Comparison of ENCODE assay signal across 8 cellular contexts in the genomic region with DNA sequence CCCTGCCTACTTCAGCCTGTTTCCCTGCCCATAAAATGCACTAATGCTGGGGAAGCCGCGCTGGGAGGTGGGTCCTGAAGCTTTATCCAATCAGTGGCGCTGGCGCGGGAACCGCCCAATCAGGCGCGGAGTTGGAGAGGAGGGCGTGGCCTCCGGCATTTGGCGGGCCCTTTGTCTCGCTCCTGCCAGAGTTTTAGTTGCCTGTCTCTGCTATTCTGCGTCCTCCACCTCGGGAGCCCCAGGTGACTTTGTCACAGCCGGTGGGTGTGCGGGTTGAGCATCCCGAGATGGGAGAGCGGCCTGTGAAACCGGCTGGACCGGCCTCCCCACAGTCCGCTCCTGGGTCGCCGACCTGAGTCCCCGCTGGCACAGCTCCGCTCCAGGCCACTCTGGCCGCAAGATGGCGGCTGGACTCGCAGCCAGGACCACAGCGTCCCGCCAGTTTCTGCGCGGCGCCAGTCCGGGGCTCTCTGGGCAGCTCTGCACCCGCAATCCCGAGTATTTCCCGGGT. TPM values are rescaled to one million over a fixed set of nuclear protein-coding genes. Genes with fewer than 3 reads are reported as not detected.
DNase-seq lines count a peak whose midpoint lies in the region; ATAC-seq, FAIRE-seq and TF ChIP-seq lines count a peak whose summit lies in the region.

No MANE protein-coding gene starts in this region.

- H3K4me2 ChIP-seq in K562 (ENCODE audit: insufficient read depth, low read length): no peak overlapping the region

- WGBS in K562 (ENCODE audit: insufficient coverage, low coverage, missing lambda C conversion rate): 85% methylated on average over 23 of the region's 37 CpGs
- WGBS in aorta, 2 donors: 0 to 2% methylated on average over 34 to 37 of the region's 37 CpGs

- in situ Hi-C loops in K562 (cut with MboI) (no loop called here), gastrocnemius medialis (cut with MboI; ENCODE audit: low sequenced_read_pairs in 4 of 4) (loop anchor here in 1 of 4 donors (25.0 kb wide), 1 partner anchor 213 kb away; no protein-coding TSS in a partner anchor)

- H3K9me3 ChIP-seq in K562 (replicated peaks; ENCODE audit: control insufficient read depth, insufficient read depth, low read depth, low read length): no peaks in the 10 kb centered on the region; the same call in 1 of the 2 replicates
- H3K9me3 ChIP-seq in iPS-20b (ENCODE audit: insufficient read depth, low read depth, low read length): no peaks in the 10 kb centered on the region; the same call in 1 of the 2 replicates
- no peaks in the 10 kb centered on the region for H3K9me3 ChIP-seq in gastrocnemius medialis
- no peaks in the 10 kb centered on the region for H3K9me3 ChIP-seq in aorta (ENCODE audit: control insufficient read depth, low read length)

- no peak for TF ChIP-seq EP300 in K562 (IDR thresholded peaks at IDR 0.05; ENCODE audit: low read length)

- no peaks in the 10 kb centered on the region for H3K27me3 ChIP-seq in K562 (ENCODE audit: control insufficient read depth in 2 of 2, insufficient read depth in 2 of 2, low read length in 2 of 2)
- H3K27me3 ChIP-seq in iPS-20b (ENCODE audit: insufficient read depth, low read length): no peaks in the 10 kb centered on the region
- peaks cover 0 to 10% (median 7%) of the 10 kb centered on the region in 3 donors for H3K27me3 ChIP-seq in gastrocnemius medialis
- no peaks in the 10 kb centered on the region for H3K27me3 ChIP-seq in aorta (ENCODE audit: control insufficient read depth in 1 of 2, insufficient read depth in 2 of 2, low read length in 1 of 2)

- no peak for TF ChIP-seq RAD21 in K562 (CRISPR knock-in tag; conservative IDR thresholded peaks at IDR 0.05 in 1 of 2, IDR thresholded peaks at IDR 0.05 in 1 of 2)

- DNase-seq in T1000 (lab: John Stamatoyannopoulos, UW): peak; percentile 24
- DNase-seq in K562 (ENCODE audit: extremely low read depth in 1 of 4, low spot score in 3 of 4): no peak
- peak in 1 of 2 donors; percentile 51 for DNase-seq in gastrocnemius medialis
- DNase-seq in aorta: peak; percentile 84 to 92
- DNase-seq in urothelium cell line (ENCODE audit: low spot score): no peak
- DNase-seq in NCI-H1694 treated with DMSO at 0.1 percent for 48 hours (lab: John Stamatoyannopoulos, UW): no peak

- H4K20me1 ChIP-seq in K562 (replicated peaks; ENCODE audit: control insufficient read depth, insufficient read depth, low read length): no peaks in the 10 kb centered on the region

- H3K4me3 ChIP-seq in K562 (no peak overlapping the region), iPS-20b (ENCODE audit: low read length) (peak overlapping the region; percentile 85; the same call in 1 of the 2 replicates), gastrocnemius medialis (peak overlapping the region; percentile 30 to 67 (median 50)), aorta (ENCODE audit: low read length in 2 of 2) (peak overlapping the region in 1 of 2 donors; percentile 27)

- no peaks in the 10 kb centered on the region for H3K9me1 ChIP-seq in K562 (ENCODE audit: control insufficient read depth, insufficient read depth, low read length)

- H3K9ac ChIP-seq in K562 (ENCODE audit: insufficient read depth in 1 of 2, low read depth in 2 of 2, low read length in 2 of 2) (no peak overlapping the region), iPS-20b (ENCODE audit: low read depth, low read length) (peak overlapping the region; percentile 97; the same call in 1 of the 2 replicates)

- CTCF ChIA-PET in K562 (lab: Yijun Ruan, JAX; ENCODE audit: low intra/inter-chr PET ratio): no interaction called here

- intact Hi-C loops in K562 (cut with micrococcal nuclease) (no loop called here), gastrocnemius medialis (cut with DNase I; ENCODE audit: low total_unique reads) (no loop called here), aorta (cut with DNase I) (no loop called here)

- H3K4me1 ChIP-seq in K562 (replicated peaks in 1 of 2; ENCODE audit: control insufficient read depth in 2 of 2, insufficient read depth in 2 of 2, low read length in 2 of 2) (peaks cover 0 to 4% of the 10 kb centered on the region in 2 experiments; a peak in 1 of 5 replicates), iPS-20b (ENCODE audit: insufficient read depth, low read length) (no peaks in the 10 kb centered on the region), gastrocnemius medialis (no peaks in the 10 kb centered on the region), aorta (ENCODE audit: control insufficient read depth in 1 of 2, insufficient read depth in 2 of 2, low read length in 2 of 2) (no peaks in the 10 kb centered on the region)

- no peaks in the 10 kb centered on the region for H3K79me2 ChIP-seq in K562 (ENCODE audit: control insufficient read depth, insufficient read depth, low read length)

- ATAC-seq in GM21576 (IDR thresholded peaks at IDR 0.05; ENCODE audit: unreplicated experiment): peak; percentile 47
- no peak for ATAC-seq in K562
- ATAC-seq in gastrocnemius medialis: peak in 1 of 2 donors; percentile 83
- ATAC-seq in aorta (ENCODE audit: low FRiP score): peak; percentile 95

- TF ChIP-seq CTCF in K562 (IDR thresholded peaks at IDR 0.05 in 2 of 3, conservative IDR thresholded peaks at IDR 0.05 in 1 of 3; ENCODE audit: insufficient read depth in 2 of 3, low read depth in 1 of 3, low read length in 3 of 3): no peak
- TF ChIP-seq CTCF in gastrocnemius medialis (IDR thresholded peaks at IDR 0.05 in 4 of 5, conservative IDR thresholded peaks at IDR 0.05 in 1 of 5): no peak

- TF ChIP-seq POLR2A in K562 (conservative IDR thresholded peaks at IDR 0.05): no peak
- TF ChIP-seq POLR2A in gastrocnemius medialis (IDR thresholded peaks at IDR 0.05): no peak

- POLR2A ChIA-PET in K562 (lab: Yijun Ruan, JAX): interaction anchor here (0.7 to 1.0 kb wide), 2 partner anchors 12 to 293 kb away, joined by 3 to 4 read pairs; partner anchors contain the start of gene ZNF100

- no peak for FAIRE-seq in K562 (lab: Jason Lieb, UNC)
- no peak for FAIRE-seq in urothelium cell line (lab: Jason Lieb, UNC)

- H2AFZ ChIP-seq in K562 (ENCODE audit: low read depth, low read length): no peak overlapping the region

- H3K27ac ChIP-seq in K562 (ENCODE audit: extremely low read depth, low read depth, low read length) (no peak overlapping the region), iPS-20b (ENCODE audit: low read length) (peak overlapping the region; percentile 66), gastrocnemius medialis (no peak overlapping the region), aorta (ENCODE audit: low read depth in 1 of 2, low read length in 2 of 2) (no peak overlapping the region)

- BruUV-seq in K562 (replicated peaks; lab: Mats Ljungman, UMichigan): no TSS peak

- H3K36me3 ChIP-seq in K562 (ENCODE audit: control insufficient read depth, insufficient read depth, low read length): no peaks in the 10 kb centered on the region
- H3K36me3 ChIP-seq in iPS-20b (ENCODE audit: insufficient read depth, low read depth, low read length): no peaks in the 10 kb centered on the region
- no peaks in the 10 kb centered on the region for H3K36me3 ChIP-seq in gastrocnemius medialis
- no peaks in the 10 kb centered on the region for H3K36me3 ChIP-seq in aorta (ENCODE audit: control insufficient read depth in 1 of 2, insufficient read depth in 2 of 2, low read length in 1 of 2)

TF ChIP-seq in K562, 482 proteins besides CTCF, POLR2A, EP300 and RAD21 (continues in another document):
- no peak for TF ChIP-seq ZKSCAN3 (CRISPR knock-in tag; IDR thresholded peaks at IDR 0.05)
- TF ChIP-seq POLR3G (IDR thresholded peaks at IDR 0.05; ENCODE audit: extremely low read depth, insufficient read length, insufficient replicate concordance): no peak
- TF ChIP-seq ZNF76 (CRISPR knock-in tag; IDR thresholded peaks at IDR 0.05; ENCODE audit: borderline replicate concordance): no peak
- TF ChIP-seq, protein P1, sequence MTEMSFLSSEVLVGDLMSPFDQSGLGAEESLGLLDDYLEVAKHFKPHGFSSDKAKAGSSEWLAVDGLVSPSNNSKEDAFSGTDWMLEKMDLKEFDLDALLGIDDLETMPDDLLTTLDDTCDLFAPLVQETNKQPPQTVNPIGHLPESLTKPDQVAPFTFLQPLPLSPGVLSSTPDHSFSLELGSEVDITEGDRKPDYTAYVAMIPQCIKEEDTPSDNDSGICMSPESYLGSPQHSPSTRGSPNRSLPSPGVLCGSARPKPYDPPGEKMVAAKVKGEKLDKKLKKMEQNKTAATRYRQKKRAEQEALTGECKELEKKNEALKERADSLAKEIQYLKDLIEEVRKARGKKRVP (CRISPR knock-in tag; IDR thresholded peaks at IDR 0.05): no peak
- TF ChIP-seq ZBTB12 (CRISPR knock-in tag; IDR thresholded peaks at IDR 0.05): no peak
- no peak for TF ChIP-seq ETV1 (tag; conservative IDR thresholded peaks at IDR 0.05; ENCODE audit: low read depth)

RNA-seq across cellular contexts. Expression of gene ZNF429, which starts 30.7 kb away (rescaled TPM):
- total RNA-seq in K562 (2011; cell fraction: chromatin; rRNA removed; ENCODE audit: low replicate concordance): 24.0 and 29.1 TPM in 2 replicates
- total RNA-seq in K562 (2011; cell fraction: nucleolus; rRNA removed): 29.0 and 42.2 TPM in 2 replicates
- total RNA-seq in K562 (2011; cell fraction: nucleoplasm; rRNA removed): 33.7 and 35.3 TPM in 2 replicates
- total RNA-seq in K562 (2014; rRNA removed) (10.5 and 11.4 TPM in 2 replicates), K562 (2014; rRNA removed; fragmentation: Illumina TruSeq; extraction: Trizol) (15.1 and 18.1 TPM in 2 replicates), K562 (2015; rRNA removed; fragmentation: Illumina TruSeq; extraction: Trizol) (16.3 and 16.6 TPM in 2 replicates), K562 (2021) (11.4 and 12.3 TPM in 2 replicates), gastrocnemius medialis (10 to 100 TPM in 1 of 4 donors, 1 to 10 TPM in 3; 3.4 to 11.1 (median 7.4) TPM), aorta (10 to 100 TPM in 1 of 2 donors, 1 to 10 TPM in 1; 5.8 to 14.3 TPM)
- polyA plus RNA-seq in K562 (2011; rRNA removed) (13.8 and 17.1 TPM in 2 replicates), K562 (2014; fragmentation: Illumina TruSeq; extraction: Trizol) (17.1 and 18.4 TPM in 2 replicates), K562 (2014; fragmentation: Nextera tagmentation; extraction: Ambion mirVana) (10 to 100 TPM; 16.5 to 24.5 TPM), K562 (2014; rRNA removed) (14.9 and 21.2 TPM in 2 replicates), aorta (1 to 10 TPM; 7.1 to 8.2 TPM)
- 21.8 and 24.0 TPM in 2 replicates for polyA plus RNA-seq in K562 (2011; cell fraction: cytosol; rRNA removed)
- polyA plus RNA-seq in K562 (2011; cell fraction: nucleus; rRNA removed): 15.4 and 17.2 TPM in 2 replicates
- polyA plus RNA-seq in K562 (2012): 9.6 and 15.7 TPM in 2 replicates
- polyA minus RNA-seq in K562 (2011; rRNA and poly(A)+ RNA removed): 16.3 and 26.6 TPM in 2 replicates
- polyA minus RNA-seq in K562 (2011; cell fraction: cytosol; rRNA and poly(A)+ RNA removed): 8.4 and 13.1 TPM in 2 replicates
- polyA minus RNA-seq in K562 (2011; cell fraction: nucleus; rRNA and poly(A)+ RNA removed): 18.8 and 34.4 TPM in 2 replicates

Comparison
In these comparisons a context has a peak if more than half of its experiments do, and no peak if none do; other contexts are left out.
1. DNase-seq: peak in T1000 (single experiment) and aorta (2 of 2); none in K562 (0 of 4), urothelium cell line (single experiment) and NCI-H1694 treated with DMSO at 0.1 percent for 48 hours (single experiment).